In genomic region chr9:37903581-37903830, GRCh38 we compare ENCODE assay signal across 8 cellular contexts. TPM values are rescaled to one million over a fixed set of nuclear protein-coding genes. Genes with fewer than 3 reads are reported as not detected.
DNase-seq lines count a peak whose midpoint lies in the region; ATAC-seq and TF ChIP-seq lines count a peak whose summit lies in the region.

No MANE protein-coding gene starts in this region.

- peaks cover 0 to 5% of the 10 kb centered on the region in 2 donors for H3K27me3 Mint-ChIP-seq in CD8-positive, alpha-beta memory T cell

- peaks cover 9% of the 10 kb centered on the region for H3K36me3 ChIP-seq in CD8-positive, alpha-beta memory T cell (ENCODE audit: insufficient read depth, low read length)
- H3K36me3 ChIP-seq in IMR-90 (ENCODE audit: control insufficient read depth, insufficient read depth, low read length) (0 out of 2 replicates have a peak, but pooled peaks cover 4% of the 10 kb centered on the region), iPS-20b (ENCODE audit: insufficient read depth, low read depth, low read length) (peaks cover 9% of the 10 kb centered on the region)

- H4K5ac ChIP-seq in IMR-90 (ENCODE audit: low read depth, low read length): peak overlapping the region; percentile 16; the same call in 1 of the 2 replicates

- H3K4me1 ChIP-seq in CD8-positive, alpha-beta memory T cell (ENCODE audit: insufficient read depth, low read length): peaks cover 24% of the 10 kb centered on the region
- H3K4me1 ChIP-seq in IMR-90 (ENCODE audit: control insufficient read depth, insufficient read depth, low read length): peaks cover 12% of the 10 kb centered on the region
- H3K4me1 ChIP-seq in iPS-20b (ENCODE audit: insufficient read depth, low read length): peaks cover 6% of the 10 kb centered on the region

- H3K79me1 ChIP-seq in IMR-90 (ENCODE audit: low read depth in 1 of 2, low read length in 2 of 2): peaks cover 13 to 37% of the 10 kb centered on the region in 2 experiments

- no peak for TF ChIP-seq RAD21 in IMR-90 (IDR thresholded peaks at IDR 0.05; ENCODE audit: low read length)

- H2BK5ac ChIP-seq in IMR-90 (ENCODE audit: low read depth, low read length, poor library complexity, severe bottlenecking): peak overlapping the region; percentile 27

- intact Hi-C loops in IMR-90 (cut with micrococcal nuclease): loop anchor here (2.0 to 5.0 kb wide), 3 partner anchors 157 to 421 kb away; partner anchors contain the start of gene TOMM5

- 0 out of 2 replicates have a peak overlapping the region, but pooled peaks have one; percentile 0 for H3K18ac ChIP-seq in IMR-90 (ENCODE audit: low read depth, low read length)

- H3K9me1 ChIP-seq in IMR-90 (ENCODE audit: insufficient read depth, low read length): peaks cover 10% of the 10 kb centered on the region

- no peak overlapping the region for H2BK20ac ChIP-seq in IMR-90 (ENCODE audit: low read depth, low read length)

- no peak for TF ChIP-seq POLR2A in IMR-90 (IDR thresholded peaks at IDR 0.05; ENCODE audit: low read depth, low read length)

- peak; percentile 38 for ATAC-seq in GM21367 (IDR thresholded peaks at IDR 0.05; ENCODE audit: unreplicated experiment)
- ATAC-seq in IMR-90 (ENCODE audit: low read depth): peak; percentile 36
- ATAC-seq in stimulated activated naive CD8-positive, alpha-beta T cell treated with anti-CD3 and anti-CD28 coated beads, Interleukin-15, Interleukin-2, amounts not matched to agents 100 U/mL and 50 U/mL, for 24 hours: peak; percentile 67

- BruUV-seq in IMR-90 (replicated peaks; lab: Mats Ljungman, UMichigan): no TSS peak

- H3K9me3 ChIP-seq in CD8-positive, alpha-beta memory T cell (ENCODE audit: low read length): no peaks in the 10 kb centered on the region
- H3K9me3 ChIP-seq in IMR-90 (ENCODE audit: control insufficient read depth, insufficient read depth, low read length): no peaks in the 10 kb centered on the region
- H3K9me3 ChIP-seq in iPS-20b (ENCODE audit: insufficient read depth, low read depth, low read length): no peaks in the 10 kb centered on the region

- H4K91ac ChIP-seq in IMR-90 (ENCODE audit: insufficient read depth, low read depth, low read length): 0 out of 2 replicates have a peak overlapping the region, but pooled peaks have one; percentile 9

- peaks cover 23 to 39% (median 33%) of the 10 kb centered on the region in 3 donors for H3K4me1 Mint-ChIP-seq in CD8-positive, alpha-beta memory T cell

- H3K9ac ChIP-seq in IMR-90 (ENCODE audit: low read depth, low read length) (peak overlapping the region; percentile 97), iPS-20b (ENCODE audit: low read depth, low read length) (peak overlapping the region; percentile 73; the same call in 1 of the 2 replicates)

- no peaks in the 10 kb centered on the region for H3K9me3 Mint-ChIP-seq in CD8-positive, alpha-beta memory T cell

- H3K4me2 ChIP-seq in IMR-90 (ENCODE audit: low read depth, low read length): peak overlapping the region; percentile 97

- H3K27ac Mint-ChIP-seq in CD8-positive, alpha-beta memory T cell: peak overlapping the region; percentile 46 to 94 (median 78)

- peak overlapping the region; percentile 96 for H2AFZ ChIP-seq in IMR-90 (replicated peaks; ENCODE audit: low read length, poor library complexity)

- dilution Hi-C loops in IMR-90 (cut with HindIII; ENCODE audit: low sequenced_read_pairs, unreplicated experiment): loop anchor here (25.0 kb wide), 1 partner anchor 484 kb away; the partner anchor contains the start of gene ALDH1B1

- peak overlapping the region; percentile 88 to 97 (median 90) for H3K4me3 Mint-ChIP-seq in CD8-positive, alpha-beta memory T cell

- H3K14ac ChIP-seq in IMR-90 (replicated peaks; ENCODE audit: low read depth, low read length): peak overlapping the region; percentile 90

- peak overlapping the region; percentile 64 for H3K27ac ChIP-seq in CD8-positive, alpha-beta memory T cell (ENCODE audit: low read depth, low read length)
- H3K27ac ChIP-seq in IMR-90 (ENCODE audit: insufficient read depth, low read length): peak overlapping the region; percentile 62
- no peak overlapping the region for H3K27ac ChIP-seq in iPS-20b (ENCODE audit: low read length)

- no peaks in the 10 kb centered on the region for H3K27me3 ChIP-seq in CD8-positive, alpha-beta memory T cell (ENCODE audit: insufficient read depth, low read length, poor library complexity, severe bottlenecking)
- H3K27me3 ChIP-seq in IMR-90 (ENCODE audit: control insufficient read depth, insufficient read depth, low read length) (no peaks in the 10 kb centered on the region), iPS-20b (ENCODE audit: insufficient read depth, low read length) (peaks cover 10% of the 10 kb centered on the region; the same call in 1 of the 2 replicates)

- H3K23ac ChIP-seq in IMR-90 (ENCODE audit: low read depth, low read length): peak overlapping the region; percentile 66

- H3K36me3 Mint-ChIP-seq in CD8-positive, alpha-beta memory T cell: peaks cover 0 to 15% (median 0%) of the 10 kb centered on the region in 3 donors

- H3K4ac ChIP-seq in IMR-90 (ENCODE audit: low read depth, low read length): peak overlapping the region; percentile 59

- H2AK9ac ChIP-seq in IMR-90 (replicated peaks; ENCODE audit: low read depth, low read length, poor library complexity): peak overlapping the region; percentile 77

- WGBS in IMR-90 (ENCODE audit: extremely low coverage in 2 of 2, insufficient read length in 1 of 2), 2 experiments: 0% methylated on average over 9 of the region's 20 CpGs; no CpG with 5 or more reads in 1 of the 2 experiments

- H2BK120ac ChIP-seq in IMR-90 (ENCODE audit: low read depth, low read length): no peak overlapping the region

- TF ChIP-seq CTCF in IMR-90 (conservative IDR thresholded peaks at IDR 0.05; ENCODE audit: low read depth, low read length): no peak

- in situ Hi-C loops in IMR-90 (cut with MboI; ENCODE audit: low sequenced_read_pairs): loop anchor here (10.0 kb wide), 1 partner anchor 319 kb away; no protein-coding TSS in a partner anchor

- peak overlapping the region; percentile 76 for H3K4me3 ChIP-seq in CD8-positive, alpha-beta memory T cell (ENCODE audit: low read length)
- peak overlapping the region; percentile 78 for H3K4me3 ChIP-seq in IMR-90 (ENCODE audit: insufficient read depth, low read depth, low read length)
- H3K4me3 ChIP-seq in iPS-20b (ENCODE audit: low read length): peak overlapping the region; percentile 99

- H4K8ac ChIP-seq in IMR-90 (ENCODE audit: low read depth in 2 of 2, low read length in 2 of 2): peak overlapping the region in 1 of 2 experiments; percentile 20; a peak in 3 of 4 replicates

- CTCF ChIA-PET in CD8-positive, alpha-beta memory T cell (lab: Charles Lee): interaction anchor here (1.2 to 1.9 kb wide), 2 partner anchors 8 to 166 kb away, joined by 3 to 6 read pairs; partner anchors contain the start of gene SHB
- CTCF ChIA-PET in IMR-90 (lab: Yijun Ruan, JAX): interaction anchor here (0.7 to 1.1 kb wide), 2 partner anchors 360 to 422 kb away, joined by 3 to 4 read pairs; no protein-coding TSS in a partner anchor

- POLR2A ChIA-PET in CD8-positive, alpha-beta memory T cell (lab: Charles Lee): interaction anchor here (1.2 kb wide), 1 partner anchor 10 kb away, joined by 3 read pairs; no protein-coding TSS in a partner anchor
- POLR2A ChIA-PET in IMR-90 (lab: Charles Lee; ENCODE audit: unreplicated experiment): no interaction called here

- H2BK15ac ChIP-seq in IMR-90 (ENCODE audit: low read depth, low read length): no peak overlapping the region; the same call in 2 of the 3 replicates

- H3K56ac ChIP-seq in IMR-90 (ENCODE audit: extremely low read depth, insufficient read depth, low read length): peak overlapping the region; percentile 5

- H4K20me1 ChIP-seq in IMR-90 (ENCODE audit: insufficient read depth, low read length): no peaks in the 10 kb centered on the region

- DNase-seq in CD8-positive, alpha-beta memory T cell: no peak
- no peak for DNase-seq in IMR-90
- DNase-seq in amniotic stem cell (lab: John Stamatoyannopoulos, UW): peak; percentile 38
- peak; percentile 70 for DNase-seq in stimulated activated naive CD8-positive, alpha-beta T cell treated with anti-CD3 and anti-CD28 coated beads, Interleukin-15, Interleukin-2, amounts not matched to agents 100 U/mL and 50 U/mL, for 24 hours
- no peak for DNase-seq in medulla oblongata (ENCODE audit: extremely low spot score)
- DNase-seq in NAMALWA (ENCODE audit: low spot score): no peak

- 0 out of 2 replicates have a peak overlapping the region, but pooled peaks have one; percentile 1 for H2AK5ac ChIP-seq in IMR-90 (ENCODE audit: low read depth, low read length)

TF ChIP-seq in IMR-90, 13 proteins besides CTCF, POLR2A, EP300 and RAD21:
- no peak for TF ChIP-seq MAFK (IDR thresholded peaks at IDR 0.05; ENCODE audit: low read depth, low read length)
- no peak for TF ChIP-seq RCOR1 (IDR thresholded peaks at IDR 0.05; ENCODE audit: insufficient replicate concordance, low read length)
- no peak for TF ChIP-seq SMC3 (IDR thresholded peaks at IDR 0.05; ENCODE audit: low read depth, low read length)
- no peak for TF ChIP-seq MAZ (IDR thresholded peaks at IDR 0.05; ENCODE audit: borderline replicate concordance, low read depth, low read length)
- TF ChIP-seq CEBPB (IDR thresholded peaks at IDR 0.05; ENCODE audit: low read depth, low read length): no peak

RNA-seq across cellular contexts. Expression of gene SLC25A51, which starts 0.4 kb away (rescaled TPM):
- 10 to 100 TPM; 38.5 to 39.8 TPM for total RNA-seq in CD8-positive, alpha-beta memory T cell
- polyA plus RNA-seq in CD8-positive, alpha-beta memory T cell: 12.9 TPM
- 63.0 and 81.6 TPM in 2 replicates for total RNA-seq in IMR-90 (2012; rRNA removed)
- polyA plus RNA-seq in IMR-90 (2012; rRNA removed): 10.6 and 14.1 TPM in 2 replicates
- polyA plus RNA-seq in IMR-90 (2012; cell fraction: cytosol; rRNA removed): 8.0 and 8.1 TPM in 2 replicates
- polyA plus RNA-seq in IMR-90 (2012; cell fraction: nucleus; rRNA removed; ENCODE audit: low replicate concordance): 4.5 and 18.3 TPM in 2 replicates

Comparison
In these comparisons a context has a peak if more than half of its experiments do, and no peak if none do; other contexts are left out.
1. DNase-seq: peak in amniotic stem cell (single experiment) and stimulated activated naive CD8-positive, alpha-beta T cell treated with anti-CD3 and anti-CD28 coated beads, Interleukin-15, Interleukin-2, amounts not matched to agents 100 U/mL and 50 U/mL, for 24 hours (single experiment); none in CD8-positive, alpha-beta memory T cell (0 of 5), IMR-90 (single experiment), medulla oblongata (single experiment) and NAMALWA (single experiment).
2. Peak in every context shown above with its lines, with median percentiles within 50 percentile points of each other: H3K4me3 ChIP-seq and ATAC-seq.